In the genomic region with DNA sequence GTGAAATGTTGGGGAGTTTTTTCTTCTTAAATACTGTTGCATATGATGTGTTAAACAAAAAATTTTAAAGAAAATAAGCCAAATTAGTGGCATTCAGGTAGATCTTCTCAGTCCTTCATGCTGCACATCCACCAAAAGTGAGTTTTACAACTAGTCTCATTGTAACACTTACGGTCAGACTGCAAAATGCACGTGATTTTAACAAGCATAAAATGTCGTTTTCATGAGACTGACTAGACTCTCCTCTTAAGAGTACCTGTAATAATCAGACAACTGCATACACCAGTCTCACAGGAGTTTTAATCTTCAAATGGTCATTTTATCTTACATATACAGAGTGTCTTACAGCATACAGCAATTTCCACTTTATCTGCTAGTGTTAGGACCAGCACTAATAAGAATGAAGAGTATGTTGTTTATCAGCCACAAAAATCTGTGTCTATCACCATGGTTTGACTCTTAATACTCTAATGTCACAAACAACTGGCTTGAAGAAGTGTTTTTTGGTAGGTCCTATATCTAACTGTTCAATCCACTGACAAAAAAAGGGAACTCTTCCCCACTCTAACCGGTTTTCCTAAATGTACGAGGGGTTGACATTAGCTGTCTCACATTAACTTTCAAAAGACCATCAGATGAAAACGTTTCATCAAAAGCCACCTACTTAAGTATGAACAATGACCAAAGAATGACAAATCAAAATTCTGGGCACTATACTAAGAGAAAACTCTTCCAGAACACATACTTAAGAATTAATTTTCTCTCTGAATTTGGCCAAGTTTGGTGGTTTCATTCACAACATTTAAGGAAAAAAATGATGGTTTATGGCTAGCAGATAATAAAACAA, we compare ENCODE assay signal across 8 cellular contexts. TPM values are rescaled to one million over a fixed set of nuclear protein-coding genes. Genes with fewer than 3 reads are reported as not detected.
DNase-seq lines count a peak whose midpoint lies in the region; ATAC-seq and TF ChIP-seq lines count a peak whose summit lies in the region.

No MANE protein-coding gene starts in this region.

- POLR2A ChIA-PET in naive thymus-derived CD8-positive, alpha-beta T cell (lab: Charles Lee) = interaction anchor here (1.0 to 6.0 kb wide), 16 partner anchors 9 to 334 kb away, joined by 4 to 51 read pairs (median 15); a partner anchor contains a TSS

- TF ChIP-seq CTCF in DND-41 (IDR thresholded peaks at IDR 0.05; ENCODE audit: borderline replicate concordance, extremely low read depth, low read length, poor library complexity, severe bottlenecking) = no peak

- H3K9me3 Mint-ChIP-seq in naive thymus-derived CD8-positive, alpha-beta T cell = peaks cover 0 to 3% (median 0%) of the 10 kb centered on the region in 9 donors

- H3K27me3 ChIP-seq in DND-41 (ENCODE audit: insufficient read depth, low read length, poor library complexity) = no peaks in the 10 kb centered on the region

- peak overlapping the region; percentile 98 for H3K9ac ChIP-seq in DND-41 (ENCODE audit: low read depth, low read length)

- H3K4me2 ChIP-seq in DND-41 (ENCODE audit: insufficient read depth, low read length) = peak overlapping the region; percentile 72

- H3K27me3 Mint-ChIP-seq in naive thymus-derived CD8-positive, alpha-beta T cell = peaks cover 0 to 1% (median 0%) of the 10 kb centered on the region in 5 donors

- peak overlapping the region; percentile 97 to 100 (median 99) for H3K27ac Mint-ChIP-seq in naive thymus-derived CD8-positive, alpha-beta T cell

- peaks cover 4% of the 10 kb centered on the region; the same call in 1 of the 2 replicates for H3K36me3 ChIP-seq in DND-41 (ENCODE audit: insufficient read depth, low read length)

- H3K4me3 ChIP-seq in DND-41 (ENCODE audit: low read depth in 1 of 2, low read length in 2 of 2) = peak overlapping the region; percentile 59 to 98; a peak in 3 of 4 replicates

- peaks cover 63% of the 10 kb centered on the region for H3K79me2 ChIP-seq in DND-41 (ENCODE audit: insufficient read depth, low read length)

- H3K4me1 ChIP-seq in DND-41 (ENCODE audit: insufficient read depth, low read length) = peaks cover 41% of the 10 kb centered on the region

- peaks cover 3% of the 10 kb centered on the region; the same call in 1 of the 2 replicates for H4K20me1 ChIP-seq in DND-41 (ENCODE audit: insufficient read depth, low read length)

- H3K27ac ChIP-seq in DND-41 (ENCODE audit: low read length) = peak overlapping the region; percentile 98

- peaks cover 30 to 70% (median 60%) of the 10 kb centered on the region in 4 donors for H3K4me1 Mint-ChIP-seq in naive thymus-derived CD8-positive, alpha-beta T cell

- no peak for DNase-seq in DND-41
- DNase-seq in NCI-H774 (lab: John Stamatoyannopoulos, UW) = peak; percentile 31
- DNase-seq in dermis blood vessel endothelial cell = peak; percentile 25
- DNase-seq in naive thymus-derived CD8-positive, alpha-beta T cell = peak in 3 of 10 donors; percentile 22 to 38 (median 31)
- no peak for DNase-seq in NCI-H1048 (lab: John Stamatoyannopoulos, UW)

- ATAC-seq in DND-41 (ENCODE audit: insufficient read depth, low read depth) = no peak
- no peak for ATAC-seq in naive thymus-derived CD8-positive, alpha-beta T cell
- no peak for ATAC-seq in GM21737 (IDR thresholded peaks at IDR 0.05; ENCODE audit: unreplicated experiment)
- ATAC-seq in HG03045 (IDR thresholded peaks at IDR 0.05; ENCODE audit: unreplicated experiment) = no peak
- no peak for ATAC-seq in GM19328 (IDR thresholded peaks at IDR 0.05; ENCODE audit: unreplicated experiment)

- peak overlapping the region; percentile 90 to 99 (median 95) for H3K4me3 Mint-ChIP-seq in naive thymus-derived CD8-positive, alpha-beta T cell

- H3K36me3 Mint-ChIP-seq in naive thymus-derived CD8-positive, alpha-beta T cell = peaks cover 2 to 5% (median 4%) of the 10 kb centered on the region in 3 donors

- no peaks in the 10 kb centered on the region for H3K9me3 ChIP-seq in DND-41 (ENCODE audit: insufficient read depth, low read length, severe bottlenecking)

- peak overlapping the region; percentile 77 for H2AFZ ChIP-seq in DND-41 (ENCODE audit: low read depth, low read length)

RNA-seq across cellular contexts. Expression of a gene that starts 1.5 kb away (rescaled TPM):
- total RNA-seq in dermis blood vessel endothelial cell = 16.0 and 28.5 TPM in 2 replicates
- 10 to 100 TPM; 61.2 to 70.9 TPM for total RNA-seq in naive thymus-derived CD8-positive, alpha-beta T cell
- polyA plus RNA-seq in naive thymus-derived CD8-positive, alpha-beta T cell = 10 to 100 TPM; 45.3 to 58.8 (median 47.7) TPM

RNA-seq across cellular contexts. Expression of a gene that starts 42.5 kb away (rescaled TPM):
- 18.1 and 27.6 TPM in 2 replicates for total RNA-seq in dermis blood vessel endothelial cell
- 10 to 100 TPM; 31.0 to 34.2 TPM for total RNA-seq in naive thymus-derived CD8-positive, alpha-beta T cell
- 10 to 100 TPM in 2 of 3 donors, 1 to 10 TPM in 1; 9.3 to 12.2 (median 10.7) TPM for polyA plus RNA-seq in naive thymus-derived CD8-positive, alpha-beta T cell

Comparison
In these comparisons a context has a peak if more than half of its experiments do, and no peak if none do; other contexts are left out.
1. DNase-seq: peak in NCI-H774 (single experiment) and dermis blood vessel endothelial cell (single experiment); none in DND-41 (single experiment) and NCI-H1048 (single experiment).